Comparison of ENCODE assay signal across 1 cellular context in genomic region chr2:216408426-216409315, GRCh38.
TF ChIP-seq lines count a peak whose summit lies in the region.

No MANE protein-coding gene starts in this region.

TF ChIP-seq in GM23338, 12 proteins besides CTCF, POLR2A, EP300 and RAD21 (continued from another document):
- no peak for TF ChIP-seq ZNF462 (CRISPR knock-in tag; IDR thresholded peaks at IDR 0.05)
- TF ChIP-seq EZH2 (IDR thresholded peaks at IDR 0.05; ENCODE audit: low read depth, unreplicated experiment), result no peak
TF ChIP-seq in GM23338: peak in this region for 0.
